Comparison of ENCODE assay signal across 33 cellular contexts in genomic region chr4:181416966-181417365, GRCh38.
"Had no signal": no experiment of that assay in that cellular context is flagged by ENCODE, and none has a peak within 500 bp of the region (broad histone marks: within the 10 kb centered on the region; RNA-seq: fewer than 3 reads in every experiment).

No MANE protein-coding gene starts in this region.

- DNase-seq: activated CD4-positive, alpha-beta memory T cell treated with anti-CD3 and anti-CD28 coated beads, Interleukin-2, amount 10 ng/mL, durations not matched to agents 7 days and 5 days; activated CD4-positive, alpha-beta T cell treated with anti-CD3 and anti-CD28 coated beads for 1 hour; activated CD4-positive, alpha-beta T cell treated with anti-CD3 and anti-CD28 coated beads, Interleukin-2, amount 10 ng/mL, durations not matched to agents 7 days and 5 days; activated CD8-positive, alpha-beta memory T cell treated with anti-CD3 and anti-CD28 coated beads, Interleukin-2, amount 50 U/mL, for 48 hours; activated gamma-delta T cell treated with Interleukin-2 at 50 U/mL for 16 hours; activated naive CD4-positive, alpha-beta T cell treated with anti-CD3 and anti-CD28 coated beads, Interleukin-2, amount 50 U/mL, for 16 hours; activated T-cell treated with anti-CD3 and anti-CD28 coated beads, Interleukin-2, amount 50 U/mL, for 24 hours; amygdala; cerebellar nuclear complex; colonic mucosa; dorsolateral prefrontal cortex; effector memory CD4-positive, alpha-beta T cell; gastrocnemius medialis; glutamatergic neuron; left lung; lower lobe of right lung; naive thymus-derived CD4-positive, alpha-beta T cell; nucleus accumbens; pancreas; retina; sigmoid colon; small intestine; stimulated activated CD4-positive, alpha-beta T cell treated with anti-CD3 and anti-CD28 coated beads, Interleukin-4, amount 100 ng/mL, for 4 hours; stimulated activated CD8-positive, alpha-beta memory T cell treated with anti-CD3 and anti-CD28 coated beads, Interleukin-4, amount 100 ng/mL, for 48 hours; stimulated activated naive CD8-positive, alpha-beta T cell treated with anti-CD3 and anti-CD28 coated beads, Interleukin-15, amount 100 ng/mL, for 72 hours; substantia nigra; T-helper 2 cell; thyroid gland; upper lobe of left lung had no signal

- H3K4me3 Mint-ChIP-seq: activated CD4-positive, alpha-beta memory T cell treated with anti-CD3 and anti-CD28 coated beads, Interleukin-2, amount 10 ng/mL, durations not matched to agents 7 days and 5 days; activated CD4-positive, alpha-beta T cell treated with anti-CD3 and anti-CD28 coated beads, Interleukin-2, amount 10 ng/mL, durations not matched to agents 7 days and 5 days; activated T-cell treated with anti-CD3 and anti-CD28 coated beads, Interleukin-2, amount 50 U/mL, for 24 hours; naive thymus-derived CD4-positive, alpha-beta T cell; neural crest cell; stimulated activated memory B cell treated with anti-CD40 and anti-IgM and Interleukin-4, amounts not matched to agents 10 μg/mL and 1 μg/mL and 100 μg/mL, for 72 hours; stimulated activated naive CD8-positive, alpha-beta T cell treated with anti-CD3 and anti-CD28 coated beads, Interleukin-15, amount 100 ng/mL, for 72 hours; WTC11 had no signal

- H3K9me3 ChIP-seq: colonic mucosa, gastrocnemius medialis, lower lobe of right lung, pancreas, prostate gland, sigmoid colon, thyroid gland, upper lobe of left lung had no signal

- H3K9me3 Mint-ChIP-seq: activated CD4-positive, alpha-beta T cell treated with anti-CD3 and anti-CD28 coated beads, Interleukin-2, amount 10 ng/mL, durations not matched to agents 7 days and 5 days; neural crest cell had no signal

- H3K4me1 Mint-ChIP-seq: activated CD4-positive, alpha-beta memory T cell treated with anti-CD3 and anti-CD28 coated beads, Interleukin-2, amount 10 ng/mL, durations not matched to agents 7 days and 5 days; activated CD4-positive, alpha-beta T cell treated with anti-CD3 and anti-CD28 coated beads, Interleukin-2, amount 10 ng/mL, durations not matched to agents 7 days and 5 days; naive thymus-derived CD4-positive, alpha-beta T cell; stimulated activated memory B cell treated with anti-CD40 and anti-IgM and Interleukin-4, amounts not matched to agents 10 μg/mL and 1 μg/mL and 100 μg/mL, for 72 hours; stimulated activated naive CD8-positive, alpha-beta T cell treated with anti-CD3 and anti-CD28 coated beads, Interleukin-15, amount 100 ng/mL, for 72 hours had no signal

- H3K27ac ChIP-seq: colonic mucosa, dorsolateral prefrontal cortex, gastrocnemius medialis, left lung, lower lobe of right lung, pancreas, prostate gland, sigmoid colon, thyroid gland, upper lobe of left lung had no signal

- H3K4me1 ChIP-seq: colonic mucosa, gastrocnemius medialis, left lung, lower lobe of right lung, pancreas, prostate gland, sigmoid colon, upper lobe of left lung had no signal

- H3K36me3 ChIP-seq: colonic mucosa, gastrocnemius medialis, left lung, lower lobe of right lung, pancreas, prostate gland, sigmoid colon, thyroid gland, upper lobe of left lung had no signal

- H3K36me3 Mint-ChIP-seq: naive thymus-derived CD4-positive, alpha-beta T cell; stimulated activated memory B cell treated with anti-CD40 and anti-IgM and Interleukin-4, amounts not matched to agents 10 μg/mL and 1 μg/mL and 100 μg/mL, for 72 hours; WTC11 had no signal

- H3K27ac Mint-ChIP-seq: activated CD4-positive, alpha-beta memory T cell treated with anti-CD3 and anti-CD28 coated beads, Interleukin-2, amount 10 ng/mL, durations not matched to agents 7 days and 5 days; activated CD4-positive, alpha-beta T cell treated with anti-CD3 and anti-CD28 coated beads, Interleukin-2, amount 10 ng/mL, durations not matched to agents 7 days and 5 days; activated T-cell treated with anti-CD3 and anti-CD28 coated beads, Interleukin-2, amount 50 U/mL, for 24 hours; naive thymus-derived CD4-positive, alpha-beta T cell; stimulated activated memory B cell treated with anti-CD40 and anti-IgM and Interleukin-4, amounts not matched to agents 10 μg/mL and 1 μg/mL and 100 μg/mL, for 72 hours; stimulated activated naive CD8-positive, alpha-beta T cell treated with anti-CD3 and anti-CD28 coated beads, Interleukin-15, amount 100 ng/mL, for 72 hours; WTC11 had no signal

- ATAC-seq: gastrocnemius medialis; left lung; lower lobe of right lung; naive thymus-derived CD4-positive, alpha-beta T cell; pancreas; stimulated activated memory B cell treated with anti-CD40 and anti-IgM and Interleukin-4, amounts not matched to agents 10 μg/mL and 1 μg/mL and 100 μg/mL, for 72 hours; stimulated activated naive CD8-positive, alpha-beta T cell treated with anti-CD3 and anti-CD28 coated beads, Interleukin-15, amount 100 ng/mL, for 72 hours; WTC11 had no signal

- H3K27me3 ChIP-seq: colonic mucosa, gastrocnemius medialis, left lung, pancreas, sigmoid colon, thyroid gland, upper lobe of left lung had no signal

- H3K4me3 ChIP-seq: colonic mucosa, dorsolateral prefrontal cortex, gastrocnemius medialis, left lung, lower lobe of right lung, pancreas, prostate gland, sigmoid colon, thyroid gland, upper lobe of left lung had no signal

- H3K27me3 Mint-ChIP-seq: activated CD4-positive, alpha-beta memory T cell treated with anti-CD3 and anti-CD28 coated beads, Interleukin-2, amount 10 ng/mL, durations not matched to agents 7 days and 5 days; activated CD4-positive, alpha-beta T cell treated with anti-CD3 and anti-CD28 coated beads, Interleukin-2, amount 10 ng/mL, durations not matched to agents 7 days and 5 days; activated T-cell treated with anti-CD3 and anti-CD28 coated beads, Interleukin-2, amount 50 U/mL, for 24 hours; naive thymus-derived CD4-positive, alpha-beta T cell; stimulated activated memory B cell treated with anti-CD40 and anti-IgM and Interleukin-4, amounts not matched to agents 10 μg/mL and 1 μg/mL and 100 μg/mL, for 72 hours; stimulated activated naive CD8-positive, alpha-beta T cell treated with anti-CD3 and anti-CD28 coated beads, Interleukin-15, amount 100 ng/mL, for 72 hours had no signal
